ENCODE assay signal across 8 cellular contexts in the genomic region with DNA sequence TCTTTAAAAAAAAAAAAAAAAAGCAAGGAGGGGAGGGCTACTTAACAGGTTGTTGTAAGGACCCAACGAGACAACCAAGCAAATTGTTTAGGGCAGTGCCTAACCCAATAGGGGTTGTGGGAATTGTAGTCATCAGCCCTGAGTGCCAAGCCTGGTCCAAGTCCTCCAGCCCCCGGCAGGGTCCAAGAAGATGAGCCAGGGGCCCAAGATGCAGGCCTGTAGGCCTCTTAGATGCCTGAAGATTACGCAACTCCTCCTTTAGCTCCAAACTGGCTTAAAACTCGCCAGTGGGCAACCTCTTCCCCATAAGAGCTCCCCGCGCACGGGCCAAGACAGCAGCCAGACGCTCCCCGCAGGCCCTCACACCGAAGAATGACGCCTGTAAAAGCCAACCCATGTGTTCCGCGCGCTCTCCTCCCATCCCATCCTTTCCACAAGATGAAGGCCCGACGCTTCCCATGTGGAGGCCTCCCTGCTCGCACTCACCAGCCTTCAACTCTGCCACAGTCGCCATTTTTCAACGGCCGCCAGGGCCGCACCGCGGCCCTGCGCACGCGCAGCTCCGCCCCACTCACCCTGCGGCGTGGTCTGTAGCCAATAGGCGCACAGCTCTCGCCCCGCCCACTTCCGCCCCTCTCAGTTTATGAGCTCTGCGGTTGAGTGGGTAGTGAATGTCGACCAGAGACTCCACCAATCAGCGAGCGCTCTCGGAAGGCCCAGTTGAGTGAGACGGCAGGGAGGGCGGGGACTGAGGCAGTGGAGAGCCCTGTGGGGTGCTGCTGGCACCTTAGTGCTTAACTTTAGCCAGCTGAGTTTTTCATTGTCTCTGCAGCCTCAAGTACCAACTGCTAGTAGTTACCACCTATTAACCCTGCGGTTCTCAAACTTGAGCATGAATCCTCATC. TPM values are rescaled to one million over a fixed set of nuclear protein-coding genes. Genes with fewer than 3 reads are reported as not detected.
A peak's percentile ranks its signal among the peaks of the same experiment; 100 is the strongest.
DNase-seq lines count a peak whose midpoint lies in the region; ATAC-seq lines count a peak whose summit lies in the region.

A gene with protein sequence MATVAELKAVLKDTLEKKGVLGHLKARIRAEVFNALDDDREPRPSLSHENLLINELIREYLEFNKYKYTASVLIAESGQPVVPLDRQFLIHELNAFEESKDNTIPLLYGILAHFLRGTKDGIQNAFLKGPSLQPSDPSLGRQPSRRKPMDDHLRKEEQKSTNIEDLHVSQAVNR (minus strand): TSS at position 532 of the 905 bp plus-strand sequence. CDS start 18 bp downstream, at position 514.

- peaks cover 25 to 26% (median 26%) of the 10 kb centered on the region in 3 donors for H3K4me1 Mint-ChIP-seq in IgD-negative memory B cell

- H3K9ac ChIP-seq in mucosa of rectum (ENCODE audit: low read depth in 1 of 2, low read length in 2 of 2) = peak within 1 kb of the TSS; percentile 85 to 94

- H3K36me3 ChIP-seq in mucosa of rectum (ENCODE audit: control insufficient read depth in 2 of 2, insufficient read depth in 2 of 2, low read length in 2 of 2) = peaks cover 1 to 3% of the 10 kb centered on the region in 2 donors

- peak within 1 kb of the TSS; percentile 98 to 100 (median 100) for H3K4me3 Mint-ChIP-seq in IgD-negative memory B cell

- no peaks in the 10 kb centered on the region for H3K36me3 Mint-ChIP-seq in IgD-negative memory B cell

- peak; percentile 97 for ATAC-seq in GM21529 (IDR thresholded peaks at IDR 0.05; ENCODE audit: unreplicated experiment)

- H3K27me3 Mint-ChIP-seq in IgD-negative memory B cell = peaks cover 3% of the 10 kb centered on the region

- peak within 1 kb of the TSS; percentile 66 for H3K27ac ChIP-seq in epithelial cell of prostate
- peak within 1 kb of the TSS; percentile 71 to 75 for H3K27ac ChIP-seq in mucosa of rectum (ENCODE audit: low read depth in 2 of 2, low read length in 2 of 2)

- H3K9me3 ChIP-seq in mucosa of rectum (ENCODE audit: control insufficient read depth in 2 of 2, low read length in 2 of 2) = no peaks in the 10 kb centered on the region

- no peaks in the 10 kb centered on the region for H3K9me3 Mint-ChIP-seq in IgD-negative memory B cell

- peaks cover 10 to 12% of the 10 kb centered on the region in 2 donors for H3K4me1 ChIP-seq in mucosa of rectum (ENCODE audit: control insufficient read depth in 2 of 2, insufficient read depth in 2 of 2, low read length in 2 of 2)

- H3K4me3 ChIP-seq in mucosa of rectum (ENCODE audit: low read length in 2 of 2) = peak within 1 kb of the TSS; percentile 95 to 99

- H3K27me3 ChIP-seq in mucosa of rectum (ENCODE audit: control insufficient read depth in 2 of 2, insufficient read depth in 2 of 2, low read length in 2 of 2) = no peaks in the 10 kb centered on the region

- DNase-seq in DMS153 (lab: John Stamatoyannopoulos, UW) (peak; percentile 98), OCI-M2 (lab: John Stamatoyannopoulos, UW; ENCODE audit: unreplicated experiment) (peak; percentile 76), activated T-cell treated with anti-CD3 and anti-CD28 coated beads for 4 hours (peak; percentile 99), epithelial cell of prostate (ENCODE audit: low read depth, low spot score) (peak; percentile 93)
- DNase-seq in stimulated activated CD8-positive, alpha-beta memory T cell treated with anti-CD3 and anti-CD28 coated beads, Interleukin-4, amount 100 ng/mL, for 48 hours = peak; percentile 100

- H3K27ac Mint-ChIP-seq in IgD-negative memory B cell = peak within 1 kb of the TSS; percentile 83 to 100 (median 98)

RNA-seq across cellular contexts. Expression of the gene that starts here (rescaled TPM):
- 28.1 TPM for polyA plus RNA-seq in IgD-negative memory B cell

Comparison
In these comparisons a context has a peak if more than half of its experiments do, and no peak if none do; other contexts are left out.
1. Peak in every context shown above with its lines: DNase-seq, ATAC-seq, H3K4me3 ChIP-seq and H3K27ac ChIP-seq.